ENCODE assay signal across 28 cellular contexts in genomic region chr7:84982199-84982598, GRCh38.
"Had no signal": no experiment of that assay in that cellular context is flagged by ENCODE, and none has a peak within 500 bp of the region (broad histone marks: within the 10 kb centered on the region; RNA-seq: fewer than 3 reads in every experiment).

No MANE protein-coding gene starts in this region.

- H3K4me2 ChIP-seq: smooth muscle cell had no signal

- H3K4me3 Mint-ChIP-seq: memory B cell; natural killer cell; stimulated activated effector memory CD8-positive, alpha-beta T cell treated with anti-CD3 and anti-CD28 coated beads, Interleukin-12 subunit alpha, Interleukin-12 subunit beta, amount 100 ng/mL, for 72 hours had no signal

- H3K36me3 Mint-ChIP-seq: memory B cell; natural killer cell; stimulated activated effector memory CD8-positive, alpha-beta T cell treated with anti-CD3 and anti-CD28 coated beads, Interleukin-12 subunit alpha, Interleukin-12 subunit beta, amount 100 ng/mL, for 72 hours had no signal

- H3K27ac Mint-ChIP-seq: memory B cell; natural killer cell; progenitor cell of endocrine pancreas; stimulated activated effector memory CD8-positive, alpha-beta T cell treated with anti-CD3 and anti-CD28 coated beads, Interleukin-12 subunit alpha, Interleukin-12 subunit beta, amount 100 ng/mL, for 72 hours had no signal

- H3K36me3 ChIP-seq: esophagus squamous epithelium, heart right ventricle, lower lobe of right lung, pancreas, right lobe of liver, stomach, thyroid gland, vagina had no signal

- ATAC-seq: heart right ventricle; left ventricle myocardium superior; lower lobe of right lung; natural killer cell; pancreas; right lobe of liver; stimulated activated effector memory CD8-positive, alpha-beta T cell treated with anti-CD3 and anti-CD28 coated beads, Interleukin-12 subunit alpha, Interleukin-12 subunit beta, amount 100 ng/mL, for 72 hours had no signal

- DNase-seq: dermis blood vessel endothelial cell; effector memory CD4-positive, alpha-beta T cell; erythroblast; esophagus squamous epithelium; foreskin melanocyte; glutamatergic neuron; heart right ventricle; hippocampal formation; left ventricle myocardium superior; lower lobe of right lung; natural killer cell; occipital lobe; pancreas; right lobe of liver; stimulated activated CD4-positive, alpha-beta T cell treated with anti-CD3 and anti-CD28 coated beads, Interleukin-12 subunit alpha, Interleukin-12 subunit beta, amount 100 ng/mL, for 4 hours; stimulated activated CD4-positive, alpha-beta T cell treated with anti-CD3 and anti-CD28 coated beads, Interleukin-1b, Interleukin-23, amount 100 ng/mL, for 48 hours; stimulated activated CD4-positive, alpha-beta T cell treated with anti-CD3 and anti-CD28 coated beads, Interleukin-4, amount 100 ng/mL, for 1 hour; stimulated activated naive CD4-positive, alpha-beta T cell treated with Interleukin-2 at 50 U/mL for 16 hours; stomach; thyroid gland; trophoblast cell had no signal

- H3K4me1 Mint-ChIP-seq: memory B cell; natural killer cell; stimulated activated effector memory CD8-positive, alpha-beta T cell treated with anti-CD3 and anti-CD28 coated beads, Interleukin-12 subunit alpha, Interleukin-12 subunit beta, amount 100 ng/mL, for 72 hours had no signal

- FAIRE-seq: islet of Langerhans had no signal

- H3K27me3 Mint-ChIP-seq: memory B cell, progenitor cell of endocrine pancreas had no signal

- H3K27me3 ChIP-seq: esophagus squamous epithelium, heart right ventricle, right lobe of liver, stomach, thyroid gland, vagina had no signal

- H3K4me3 ChIP-seq: coronary artery, esophagus squamous epithelium, heart right ventricle, lower lobe of right lung, pancreas, right lobe of liver, smooth muscle cell, stomach, thyroid gland, vagina had no signal

- H3K4me1 ChIP-seq: esophagus squamous epithelium, heart right ventricle, lower lobe of right lung, pancreas, right lobe of liver, stomach, thyroid gland, vagina had no signal

- H3K27ac ChIP-seq: coronary artery, esophagus squamous epithelium, heart right ventricle, lower lobe of right lung, pancreas, right lobe of liver, stomach, thyroid gland, vagina had no signal

- H3K9me3 ChIP-seq: esophagus squamous epithelium, heart right ventricle, lower lobe of right lung, pancreas, right lobe of liver, stomach, thyroid gland, vagina had no signal
